ENCODE assay signal across 1 cellular context in genomic region chr12:121921106-121921505, GRCh38.
TF ChIP-seq lines count a peak whose summit lies in the region.

No MANE protein-coding gene starts in this region.

TF ChIP-seq in GM23338, 12 proteins besides CTCF, POLR2A, EP300 and RAD21 (continued from another document):
- no peak for TF ChIP-seq ZNF462 (CRISPR knock-in tag; IDR thresholded peaks at IDR 0.05)
- TF ChIP-seq EZH2 (IDR thresholded peaks at IDR 0.05; ENCODE audit: low read depth, unreplicated experiment), result no peak
- TF ChIP-seq ZNF331 (CRISPR knock-in tag; IDR thresholded peaks at IDR 0.05; ENCODE audit: low read depth), result no peak
